In the genomic region with DNA sequence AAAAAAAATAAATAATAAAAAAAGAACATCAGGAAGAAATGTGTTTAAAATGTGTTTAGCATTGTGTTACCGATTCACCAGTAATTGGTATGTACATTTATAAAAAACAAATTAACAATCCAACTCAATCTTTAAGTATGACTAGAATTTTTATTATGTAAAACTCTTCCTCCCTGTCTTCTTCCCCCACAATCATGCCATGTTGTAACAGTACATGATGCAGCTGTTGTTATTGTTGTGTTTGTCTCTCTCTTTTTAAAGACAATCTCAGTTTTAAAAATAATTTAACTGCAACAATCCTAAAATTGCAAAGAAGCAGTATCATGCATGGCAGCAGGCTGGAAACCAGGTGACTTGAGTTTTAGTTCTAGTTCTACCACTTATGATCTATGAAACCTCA, we compare ENCODE assay signal across 29 cellular contexts.
"Had no signal": no experiment of that assay in that cellular context is flagged by ENCODE, and none has a peak within 500 bp of the region (broad histone marks: within the 10 kb centered on the region; RNA-seq: fewer than 3 reads in every experiment).

No MANE protein-coding gene starts in this region.

- H3K27me3 Mint-ChIP-seq: activated B cell treated with CpG ODN at 0.5 μM for 24 hours; activated CD8-positive, alpha-beta T cell treated with anti-CD3 and anti-CD28 coated beads for 36 hours; activated naive CD4-positive, alpha-beta T cell treated with anti-CD3 and anti-CD28 coated beads, Interleukin-2, amount 10 ng/mL, durations not matched to agents 7 days and 5 days; activated naive CD8-positive, alpha-beta T cell treated with anti-CD3 and anti-CD28 coated beads, Interleukin-2, amount 10 ng/mL, durations not matched to agents 7 days and 5 days; brain; T-helper 17 cell had no signal

- H3K27ac Mint-ChIP-seq: activated B cell treated with CpG ODN at 0.5 μM for 24 hours; activated CD8-positive, alpha-beta T cell treated with anti-CD3 and anti-CD28 coated beads for 36 hours; activated naive CD4-positive, alpha-beta T cell treated with anti-CD3 and anti-CD28 coated beads, Interleukin-2, amount 10 ng/mL, durations not matched to agents 7 days and 5 days; activated naive CD8-positive, alpha-beta T cell treated with anti-CD3 and anti-CD28 coated beads, Interleukin-2, amount 10 ng/mL, durations not matched to agents 7 days and 5 days; activated T-helper 2 cell treated with anti-CD3 and anti-CD28 coated beads, Interferon-gamma antibody, Interleukin-2, Interleukin-4, amounts not matched to agents 10 μg/mL and 5 μg/mL and 100 μg/mL, durations not matched to agents 14 hours and 24 hours and 36 hours; brain; T-helper 17 cell; T-helper 2 cell treated with Interferon-gamma antibody and Interleukin-4, amounts not matched to agents 5 μg/mL and 100 μg/mL, for 36 hours had no signal

- FAIRE-seq: frontal cortex had no signal

- H3K27me3 ChIP-seq: ascending aorta, breast epithelium, cardiac muscle cell, colonic mucosa had no signal

- ATAC-seq: activated CD4-positive, CD25-positive, alpha-beta regulatory T cell treated with anti-CD3 and anti-CD28 coated beads, Interleukin-2, amount 50 U/mL, for 24 hours; activated CD8-positive, alpha-beta T cell treated with anti-CD3 and anti-CD28 coated beads for 36 hours; activated naive CD4-positive, alpha-beta T cell treated with anti-CD3 and anti-CD28 coated beads, Interleukin-2, amount 50 U/mL, for 72 hours; activated T-cell treated with anti-CD3 and anti-CD28 coated beads, Interleukin-2, amount 50 U/mL, for 4 hours; esophagus mucosa; T-helper 17 cell had no signal

- DNase-seq: activated B cell treated with CpG ODN at 0.5 μM for 24 hours; activated CD4-positive, alpha-beta T cell treated with anti-CD3 and anti-CD28 coated beads for 48 hours; activated CD4-positive, alpha-beta T cell treated with anti-CD3 and anti-CD28 coated beads, Interleukin-2, amount 50 U/mL, for 1 hour; activated CD4-positive, alpha-beta T cell treated with anti-CD3 and anti-CD28 coated beads, Interleukin-2, amount 50 U/mL, for 48 hours; activated CD8-positive, alpha-beta memory T cell treated with anti-CD3 and anti-CD28 coated beads for 24 hours; activated CD8-positive, alpha-beta T cell treated with anti-CD3 and anti-CD28 coated beads for 36 hours; activated effector memory CD4-positive, alpha-beta T cell treated with anti-CD3 and anti-CD28 coated beads, Interleukin-2, amount 50 U/mL, for 16 hours; activated naive CD4-positive, alpha-beta T cell treated with anti-CD3 and anti-CD28 coated beads, Interleukin-2, amount 10 ng/mL, durations not matched to agents 7 days and 5 days; activated naive CD8-positive, alpha-beta T cell treated with anti-CD3 and anti-CD28 coated beads, Interleukin-2, amount 10 ng/mL, durations not matched to agents 7 days and 5 days; activated T-cell treated with anti-CD3 and anti-CD28 coated beads, Interleukin-2, amount 50 U/mL, for 4 hours; central memory CD4-positive, alpha-beta T cell; cerebellar nuclear complex; colonic mucosa; effector CD8-positive, alpha-beta T cell; head of caudate nucleus; T-helper 1 cell; T-helper 17 cell; T1000; WERI-Rb-1 had no signal

- H3K4me1 Mint-ChIP-seq: activated B cell treated with CpG ODN at 0.5 μM for 24 hours; activated naive CD4-positive, alpha-beta T cell treated with anti-CD3 and anti-CD28 coated beads, Interleukin-2, amount 10 ng/mL, durations not matched to agents 7 days and 5 days; activated naive CD8-positive, alpha-beta T cell treated with anti-CD3 and anti-CD28 coated beads, Interleukin-2, amount 10 ng/mL, durations not matched to agents 7 days and 5 days had no signal

- H3K27ac ChIP-seq: ascending aorta, breast epithelium, cardiac muscle cell, colonic mucosa, WERI-Rb-1 had no signal

- H3K36me3 ChIP-seq: ascending aorta, breast epithelium, cardiac muscle cell, colonic mucosa, WERI-Rb-1 had no signal

- H3K4me3 ChIP-seq: ascending aorta, breast epithelium, cardiac muscle cell, colonic mucosa had no signal

- H3K9me3 Mint-ChIP-seq: activated B cell treated with CpG ODN at 0.5 μM for 24 hours; activated CD8-positive, alpha-beta T cell treated with anti-CD3 and anti-CD28 coated beads for 36 hours; activated naive CD4-positive, alpha-beta T cell treated with anti-CD3 and anti-CD28 coated beads, Interleukin-2, amount 10 ng/mL, durations not matched to agents 7 days and 5 days; activated naive CD4-positive, alpha-beta T cell treated with anti-CD3 and anti-CD28 coated beads, Interleukin-2, amount 50 U/mL, for 72 hours; activated naive CD8-positive, alpha-beta T cell treated with anti-CD3 and anti-CD28 coated beads, Interleukin-2, amount 10 ng/mL, durations not matched to agents 7 days and 5 days; activated T-cell treated with anti-CD3 and anti-CD28 coated beads, Interleukin-2, amount 50 U/mL, for 4 hours; activated T-helper 2 cell treated with anti-CD3 and anti-CD28 coated beads, Interferon-gamma antibody, Interleukin-2, Interleukin-4, amounts not matched to agents 10 μg/mL and 5 μg/mL and 100 μg/mL, durations not matched to agents 14 hours and 24 hours and 36 hours; brain; T-helper 2 cell treated with Interferon-gamma antibody and Interleukin-4, amounts not matched to agents 5 μg/mL and 100 μg/mL, for 36 hours had no signal

- H3K4me1 ChIP-seq: colonic mucosa had no signal

- H3K9me3 ChIP-seq: ascending aorta, breast epithelium, colonic mucosa had no signal

- H3K36me3 Mint-ChIP-seq: brain had no signal

- H3K4me3 Mint-ChIP-seq: activated B cell treated with CpG ODN at 0.5 μM for 24 hours; activated CD8-positive, alpha-beta T cell treated with anti-CD3 and anti-CD28 coated beads for 36 hours; activated naive CD4-positive, alpha-beta T cell treated with anti-CD3 and anti-CD28 coated beads, Interleukin-2, amount 10 ng/mL, durations not matched to agents 7 days and 5 days; activated naive CD8-positive, alpha-beta T cell treated with anti-CD3 and anti-CD28 coated beads, Interleukin-2, amount 10 ng/mL, durations not matched to agents 7 days and 5 days; activated T-cell treated with anti-CD3 and anti-CD28 coated beads, Interleukin-2, amount 50 U/mL, for 4 hours; brain; T-helper 17 cell; T-helper 2 cell treated with Interferon-gamma antibody and Interleukin-4, amounts not matched to agents 5 μg/mL and 100 μg/mL, for 36 hours had no signal
